Comparison of ENCODE assay signal across 21 cellular contexts in genomic region chr1:229655781-229656180, GRCh38.
"Had no signal": no experiment of that assay in that cellular context is flagged by ENCODE, and none has a peak within 500 bp of the region (broad histone marks: within the 10 kb centered on the region; RNA-seq: fewer than 3 reads in every experiment).

No MANE protein-coding gene starts in this region.

- H3K9me3 ChIP-seq: SJSA1 had no signal

- H3K4me1 ChIP-seq: SJSA1 had no signal

- H3K4me3 ChIP-seq: SJSA1, SK-N-MC had no signal

- H3K27me3 ChIP-seq: SJSA1 had no signal

- ATAC-seq: HepG2 had no signal

- H3K27ac ChIP-seq: SJSA1 had no signal

- DNase-seq: IMR-90, Kasumi-1, KG1, MM.1S, NCI-H1105 treated with DMSO at 0.1 percent for 48 hours, NCI-H1417 treated with DMSO at 0.1 percent for 48 hours, NCI-H146, NCI-H1694 treated with DMSO at 0.1 percent for 48 hours, NCI-H1930, NCI-H2081, NCI-H2107, NCI-H2227 treated with DMSO at 0.1 percent for 48 hours, NCI-H524, NCI-H526 treated with DMSO at 0.1 percent for 48 hours, NCI-H774, Right ventricle myocardium superior, RPMI8226, SIG-M5 had no signal
